Comparison of ENCODE assay signal across 26 cellular contexts in the genomic region with DNA sequence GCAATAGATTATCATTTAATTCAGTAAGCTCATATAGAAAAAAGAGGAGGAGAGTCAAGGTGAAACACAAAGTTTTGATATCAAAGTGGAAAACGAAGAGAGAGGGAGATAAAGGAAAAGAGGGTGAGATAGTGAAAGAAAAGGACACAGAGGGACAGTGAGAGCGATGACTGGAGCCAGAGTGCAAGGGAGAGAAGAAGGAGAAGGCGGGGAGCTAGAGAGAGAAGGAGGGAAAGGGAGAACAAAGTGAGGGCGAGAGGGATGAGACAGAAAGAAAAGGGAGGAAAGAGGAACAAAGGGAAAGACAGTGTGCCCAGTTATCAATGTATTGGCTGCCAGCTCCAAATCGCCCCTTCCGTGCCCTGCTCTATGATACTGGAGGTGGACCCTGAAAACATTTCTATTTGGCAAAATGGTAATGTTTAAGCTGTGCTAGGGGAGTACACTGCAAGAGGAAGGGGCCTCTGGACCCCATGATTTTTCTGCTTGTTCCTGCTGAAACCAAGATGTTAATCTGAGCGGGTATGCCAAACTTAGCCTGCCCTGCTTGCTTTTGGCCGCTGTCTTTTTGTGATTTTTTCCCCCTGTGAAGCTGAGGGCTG. TPM values are rescaled to one million over a fixed set of nuclear protein-coding genes. Genes with fewer than 3 reads are reported as not detected.
DNase-seq lines count a peak whose midpoint lies in the region; ATAC-seq, FAIRE-seq and TF ChIP-seq lines count a peak whose summit lies in the region.
"Had no signal": no experiment of that assay in that cellular context is flagged by ENCODE, and none has a peak within 500 bp of the region (broad histone marks: within the 10 kb centered on the region; RNA-seq: fewer than 3 reads in every experiment).

No MANE protein-coding gene starts in this region.

- H2BK120ac ChIP-seq in H1 (replicated peaks; ENCODE audit: low read depth, low read length): no peak overlapping the region

- H3K4me3 ChIP-seq in ACC112 (ENCODE audit: low read depth, low read length): peak overlapping the region; percentile 32; the same call in 1 of the 2 replicates
- no peak overlapping the region for H3K4me3 ChIP-seq in HEK293 (ENCODE audit: low read depth, low read length)
- H3K4me3 ChIP-seq in H1 (ENCODE audit: extremely low read depth in 1 of 4, insufficient read depth in 2 of 4, low read depth in 3 of 4, low read length in 4 of 4): peak overlapping the region; percentile 42 to 65 (median 49)
- H3K4me3 ChIP-seq in uterus: no peak overlapping the region
- H3K4me3 ChIP-seq: suprapubic skin had no signal

- no peak overlapping the region for H3K18ac ChIP-seq in H1 (ENCODE audit: extremely low read depth, low read length)

- TF ChIP-seq POLR2A in H1 (IDR thresholded peaks at IDR 0.05; ENCODE audit: control extremely low read depth in 1 of 2, low read depth in 2 of 2, low read length in 2 of 2) (no peak), uterus (IDR thresholded peaks at IDR 0.05) (no peak)

- no peak overlapping the region for H3K14ac ChIP-seq in H1 (ENCODE audit: insufficient read length)

- peaks cover 59% of the 10 kb centered on the region for H3K27me3 Mint-ChIP-seq in mesothelial cell of epicardium (ENCODE audit: low read depth)
- peaks cover 8 to 27% (median 19%) of the 10 kb centered on the region in 3 donors for H3K27me3 Mint-ChIP-seq in CD14-positive monocyte (ENCODE audit: low read depth in 3 of 3)

- peak overlapping the region; percentile 74 to 86 for H3K4me2 ChIP-seq in H1 (ENCODE audit: insufficient read depth in 1 of 2, low read depth in 2 of 2, low read length in 2 of 2)

- H3K79me2 ChIP-seq in ACC112 (ENCODE audit: control insufficient read depth, insufficient read depth, low read length, unreplicated experiment): no peaks in the 10 kb centered on the region
- no peaks in the 10 kb centered on the region for H3K79me2 ChIP-seq in H1 (ENCODE audit: control insufficient read depth in 1 of 2, insufficient read depth in 2 of 2, low read length in 2 of 2)

- CTCF ChIA-PET in HEK293 (lab: Yijun Ruan, JAX): interaction anchor here (0.7 to 1.5 kb wide), 5 partner anchors 10 to 171 kb away, joined by 3 to 4 read pairs (median 3); no protein-coding TSS in a partner anchor
- CTCF ChIA-PET in H1 (lab: Charles Lee; ENCODE audit: partially characterized antibody): interaction anchor here (0.9 to 3.2 kb wide), 3 partner anchors 11 to 32 kb away, joined by 3 to 17 read pairs (median 5); no protein-coding TSS in a partner anchor

- peaks cover 2% of the 10 kb centered on the region; the same call in 1 of the 2 replicates for H3K23me2 ChIP-seq in H1 (ENCODE audit: low read depth, low read length)

- DNase-seq in H1 (ENCODE audit: low read depth in 1 of 2, low spot score in 2 of 2) (no peak), mesothelial cell of epicardium (ENCODE audit: low spot score in 2 of 2, unreplicated experiment in 2 of 2) (no peak), uterus (no peak), CD14-positive monocyte (ENCODE audit: low spot score) (no peak), amniotic stem cell (lab: John Stamatoyannopoulos, UW) (no peak)
- DNase-seq: activated CD4-positive, alpha-beta T cell treated with anti-CD3 and anti-CD28 coated beads, Interleukin-2, amount 10 ng/mL, durations not matched to agents 24 days and 14 days; activated CD8-positive, alpha-beta memory T cell treated with anti-CD3 and anti-CD28 coated beads, Interleukin-2, amount 50 U/mL, for 4 hours; activated naive CD4-positive, alpha-beta T cell; aorta; CD4-positive, alpha-beta T cell; DMS79; left cardiac atrium; occipital lobe; SHP77 treated with DMSO at 0.1 percent for 48 hours had no signal

- no peak overlapping the region for H2BK15ac ChIP-seq in H1 (ENCODE audit: low read length)

- no peak overlapping the region for H3K56ac ChIP-seq in H1 (replicated peaks; ENCODE audit: insufficient read length, low read depth, low read length)

- ATAC-seq in GM21619 (IDR thresholded peaks at IDR 0.05; ENCODE audit: unreplicated experiment): no peak
- ATAC-seq: sciatic nerve had no signal

- TF ChIP-seq CTCF in HEK293 (tag by site-specific recombination; IDR thresholded peaks at IDR 0.05) (no peak), H1 (IDR thresholded peaks at IDR 0.05; ENCODE audit: control extremely low read depth in 1 of 3, insufficient read depth in 1 of 3, low read depth in 1 of 3, low read length in 3 of 3) (no peak), mesothelial cell of epicardium (IDR thresholded peaks at IDR 0.05; ENCODE audit: unreplicated experiment) (no peak), uterus (IDR thresholded peaks at IDR 0.05) (no peak), CD14-positive monocyte (IDR thresholded peaks at IDR 0.05) (no peak)

- no peak for TF ChIP-seq EP300 in H1 (IDR thresholded peaks at IDR 0.05; ENCODE audit: borderline replicate concordance in 1 of 2, low read depth in 2 of 2, low read length in 2 of 2)

- H3K36me3 Mint-ChIP-seq in mesothelial cell of epicardium (no peaks in the 10 kb centered on the region), CD14-positive monocyte (no peaks in the 10 kb centered on the region)

- peaks cover 84% of the 10 kb centered on the region for H3K27me3 ChIP-seq in ACC112 (ENCODE audit: insufficient read depth, low read length)
- H3K27me3 ChIP-seq in H1 (replicated peaks in 1 of 4; ENCODE audit: control insufficient read depth in 3 of 4, extremely low read depth in 1 of 4, insufficient read depth in 3 of 4, low read length in 3 of 4): peaks cover 1 to 30% (median 20%) of the 10 kb centered on the region in 4 experiments
- no peaks in the 10 kb centered on the region for H3K27me3 ChIP-seq in uterus

- no peaks in the 10 kb centered on the region for H3K9me3 ChIP-seq in HEK293 (ENCODE audit: control insufficient read depth, insufficient read depth, low read depth, low read length)
- H3K9me3 ChIP-seq in H1 (ENCODE audit: insufficient read depth in 2 of 2, low read depth in 1 of 2, low read length in 1 of 2): no peaks in the 10 kb centered on the region
- no peaks in the 10 kb centered on the region for H3K9me3 ChIP-seq in uterus
- H3K9me3 ChIP-seq: suprapubic skin had no signal

- no peak overlapping the region for H4K5ac ChIP-seq in H1 (ENCODE audit: insufficient read length, low read depth, low read length)

- TF ChIP-seq RAD21 in H1 (IDR thresholded peaks at IDR 0.05 in 1 of 2, conservative IDR thresholded peaks at IDR 0.05 in 1 of 2; ENCODE audit: low read depth in 2 of 2, low read length in 2 of 2): no peak

- no peak overlapping the region for H2BK5ac ChIP-seq in H1 (ENCODE audit: low read depth, low read length)

- H4K91ac ChIP-seq in H1 (replicated peaks; ENCODE audit: insufficient read length, low read length): no peak overlapping the region

- no peak overlapping the region for H3K23ac ChIP-seq in H1 (ENCODE audit: insufficient read length)

- no peaks in the 10 kb centered on the region for H4K20me1 ChIP-seq in H1 (replicated peaks in 1 of 2; ENCODE audit: control insufficient read depth in 1 of 2, insufficient read depth in 2 of 2, low read length in 2 of 2)

- H3K27ac Mint-ChIP-seq in mesothelial cell of epicardium (no peak overlapping the region), CD14-positive monocyte (no peak overlapping the region)
- H3K27ac Mint-ChIP-seq: activated CD4-positive, alpha-beta T cell treated with anti-CD3 and anti-CD28 coated beads, Interleukin-2, amount 10 ng/mL, durations not matched to agents 24 days and 14 days; CD4-positive, alpha-beta T cell had no signal

- H3K4me1 ChIP-seq in ACC112 (ENCODE audit: control insufficient read depth, insufficient read depth, low read length, unreplicated experiment) (no peaks in the 10 kb centered on the region), HEK293 (ENCODE audit: control insufficient read depth, insufficient read depth, low read length) (no peaks in the 10 kb centered on the region), H1 (replicated peaks in 1 of 4; ENCODE audit: control insufficient read depth in 3 of 4, insufficient read depth in 4 of 4, low read length in 3 of 4) (peaks cover 0 to 6% (median 3%) of the 10 kb centered on the region in 4 experiments; a peak in 3 of 7 replicates), uterus (no peaks in the 10 kb centered on the region)

- peak overlapping the region in 2 of 4 experiments; percentile 10 to 24; a peak in 2 of 7 replicates for H3K9ac ChIP-seq in H1 (replicated peaks in 1 of 4; ENCODE audit: extremely low read depth in 1 of 4, low read depth in 3 of 4, low read length in 3 of 4)

- POLR2A ChIA-PET in HEK293 (lab: Yijun Ruan, JAX) (no interaction called here), H1 (lab: Charles Lee; ENCODE audit: partially characterized antibody) (interaction anchor here (0.9 to 1.3 kb wide), 4 partner anchors 11 to 326 kb away, joined by 3 to 7 read pairs (median 3); no protein-coding TSS in a partner anchor)

- no peak overlapping the region for H2BK12ac ChIP-seq in H1 (ENCODE audit: low read depth, low read length)

- FAIRE-seq in H1 (lab: Jason Lieb, UNC): no peak
- FAIRE-seq: colon, endothelial cell of umbilical vein had no signal

- H3K27ac ChIP-seq in ACC112 (ENCODE audit: low read depth, low read length): no peak overlapping the region
- H3K27ac ChIP-seq in HEK293 (ENCODE audit: extremely low read depth, low read depth, low read length): no peak overlapping the region
- no peak overlapping the region for H3K27ac ChIP-seq in H1 (ENCODE audit: low read depth, low read length)
- no peak overlapping the region for H3K27ac ChIP-seq in uterus
- H3K27ac ChIP-seq: suprapubic skin had no signal

- H4K8ac ChIP-seq in H1 (ENCODE audit: extremely low read depth, insufficient read depth, low read length): no peak overlapping the region

- H3K79me1 ChIP-seq in H1 (ENCODE audit: low read depth, low read length): no peaks in the 10 kb centered on the region

- peak overlapping the region; percentile 42 for H3K4me3 Mint-ChIP-seq in mesothelial cell of epicardium
- H3K4me3 Mint-ChIP-seq in CD14-positive monocyte: peak overlapping the region in 1 of 2 donors; percentile 12
- H3K4me3 Mint-ChIP-seq: activated CD4-positive, alpha-beta T cell treated with anti-CD3 and anti-CD28 coated beads, Interleukin-2, amount 10 ng/mL, durations not matched to agents 24 days and 14 days; CD4-positive, alpha-beta T cell had no signal

- H3K9me3 Mint-ChIP-seq in mesothelial cell of epicardium (no peaks in the 10 kb centered on the region), CD14-positive monocyte (peaks cover 0 to 5% (median 3%) of the 10 kb centered on the region in 7 donors)
- H3K9me3 Mint-ChIP-seq: CD4-positive, alpha-beta T cell had no signal

- WGBS in H1 (ENCODE audit: extremely low coverage in 1 of 2, insufficient coverage in 1 of 2, insufficient read length in 1 of 2, insufficient replicate concordance in 2 of 2, low coverage in 1 of 2, low lambda C conversion rate in 2 of 2, missing lambda C conversion rate in 1 of 2), 2 experiments: 15 to 82% methylated on average over 1 to 8 of the region's 8 CpGs

- peaks cover 7% of the 10 kb centered on the region for H3K4me1 Mint-ChIP-seq in mesothelial cell of epicardium
- H3K4me1 Mint-ChIP-seq in CD14-positive monocyte: no peaks in the 10 kb centered on the region

- no peak overlapping the region for H3K4ac ChIP-seq in H1 (replicated peaks; ENCODE audit: insufficient read length, low read depth, low read length)

- intact Hi-C loops in uterus (cut with DNase I; ENCODE audit: low total_unique reads) (no loop called here), CD14-positive monocyte (cut with micrococcal nuclease) (no loop called here)

- H2AFZ ChIP-seq in ACC112 (ENCODE audit: low read length, unreplicated experiment): no peak overlapping the region
- H2AFZ ChIP-seq in H1 (ENCODE audit: low read length): peak overlapping the region; percentile 96

- no peak overlapping the region for H2BK20ac ChIP-seq in H1 (ENCODE audit: low read length)

- no peak overlapping the region for H2AK5ac ChIP-seq in H1 (ENCODE audit: low read depth, low read length)

- no peaks in the 10 kb centered on the region for H3K36me3 ChIP-seq in ACC112 (ENCODE audit: insufficient read depth, low read length)
- H3K36me3 ChIP-seq in HEK293 (ENCODE audit: control insufficient read depth in 2 of 2, insufficient read depth in 1 of 2, low read length in 2 of 2): no peaks in the 10 kb centered on the region
- H3K36me3 ChIP-seq in H1 (ENCODE audit: control insufficient read depth in 2 of 4, insufficient read depth in 4 of 4, low read length in 3 of 4): no peaks in the 10 kb centered on the region
- H3K36me3 ChIP-seq in uterus: no peaks in the 10 kb centered on the region
- H3K36me3 ChIP-seq: suprapubic skin had no signal

RNA-seq across cellular contexts. Expression of gene GPX5, which starts 27.8 kb away (rescaled TPM):
- total RNA-seq in H1 (2021; fragmentation: NEBNext Ultra II Directional; extraction: Animal tissue kit (Norgen Biotek cat#: 25700)): not detected in 2 replicates
- 0.08 TPM in 1 of 2 replicates, not detected in the other for polyA plus RNA-seq in H1 (2011; rRNA removed)
- not detected for polyA plus RNA-seq in H1 (2011; cell fraction: cytosol; rRNA removed)
- 0.07 TPM for polyA plus RNA-seq in H1 (2011; cell fraction: nucleus; rRNA removed)
- polyA plus RNA-seq in H1 (2012, experiment 1 of 2): not detected in 4 replicates
- polyA plus RNA-seq in H1 (2012, experiment 2 of 2): not detected
- polyA plus RNA-seq in H1 (2013, experiment 1 of 2): 0.02 TPM
- polyA plus RNA-seq in H1 (2013, experiment 2 of 2): 0.04 TPM
- polyA minus RNA-seq in H1 (2011; rRNA and poly(A)+ RNA removed): not detected in 2 replicates
- not detected for polyA minus RNA-seq in H1 (2011; cell fraction: cytosol; rRNA and poly(A)+ RNA removed)
- not detected for polyA minus RNA-seq in H1 (2011; cell fraction: nucleus; rRNA and poly(A)+ RNA removed)
- total RNA-seq in mesothelial cell of epicardium: not detected in 3 replicates
- not detected for total RNA-seq in uterus
- polyA plus RNA-seq in CD14-positive monocyte: not detected
- total RNA-seq: activated CD4-positive, alpha-beta T cell treated with anti-CD3 and anti-CD28 coated beads, Interleukin-2, amount 10 ng/mL, durations not matched to agents 24 days and 14 days; aorta; CD4-positive, alpha-beta T cell; endothelial cell of umbilical vein; fibroblast of villous mesenchyme; HT-29; left cardiac atrium; LHCN-M2; mononuclear cell; occipital lobe; sciatic nerve; suprapubic skin; T-helper 1 cell treated with Interleukin-12 subunit alpha and Interleukin-12 subunit beta and Interleukin-4 antibody, amounts not matched to agents 30 ng/mL and 1 ng/mL, for 36 hours had no signal
- polyA plus RNA-seq: aorta, endothelial cell of umbilical vein had no signal

RNA-seq across cellular contexts. Expression of gene GPX6, which starts 37.9 kb away (rescaled TPM):
- not detected in 2 replicates for total RNA-seq in H1 (2021; fragmentation: NEBNext Ultra II Directional; extraction: Animal tissue kit (Norgen Biotek cat#: 25700))
- polyA plus RNA-seq in H1 (2011; rRNA removed) (not detected in 2 replicates), CD14-positive monocyte (not detected)
- polyA plus RNA-seq in H1 (2011; cell fraction: cytosol; rRNA removed): 0.06 TPM
- polyA plus RNA-seq in H1 (2011; cell fraction: nucleus; rRNA removed): not detected
- polyA plus RNA-seq in H1 (2012, experiment 1 of 2): not detected in 4 replicates
- not detected for polyA plus RNA-seq in H1 (2012, experiment 2 of 2)
- polyA plus RNA-seq in H1 (2013, experiment 1 of 2): not detected
- not detected for polyA plus RNA-seq in H1 (2013, experiment 2 of 2)
- not detected in 2 replicates for polyA minus RNA-seq in H1 (2011; rRNA and poly(A)+ RNA removed)
- polyA minus RNA-seq in H1 (2011; cell fraction: cytosol; rRNA and poly(A)+ RNA removed): not detected
- not detected for polyA minus RNA-seq in H1 (2011; cell fraction: nucleus; rRNA and poly(A)+ RNA removed)
- total RNA-seq in mesothelial cell of epicardium (not detected in 3 replicates), uterus (not detected)
- total RNA-seq: activated CD4-positive, alpha-beta T cell treated with anti-CD3 and anti-CD28 coated beads, Interleukin-2, amount 10 ng/mL, durations not matched to agents 24 days and 14 days; aorta; CD4-positive, alpha-beta T cell; endothelial cell of umbilical vein; fibroblast of villous mesenchyme; HT-29; left cardiac atrium; LHCN-M2; mononuclear cell; occipital lobe; sciatic nerve; suprapubic skin; T-helper 1 cell treated with Interleukin-12 subunit alpha and Interleukin-12 subunit beta and Interleukin-4 antibody, amounts not matched to agents 30 ng/mL and 1 ng/mL, for 36 hours had no signal
- polyA plus RNA-seq: aorta, endothelial cell of umbilical vein had no signal

Comparison
In these comparisons a context has a peak if more than half of its experiments do, and no peak if none do; other contexts are left out.
1. H3K4me3 ChIP-seq: peak in ACC112 (single experiment) and H1 (4 of 4); none in HEK293 (single experiment) and uterus (0 of 2).